ENCODE assay signal across 8 cellular contexts in the genomic region with DNA sequence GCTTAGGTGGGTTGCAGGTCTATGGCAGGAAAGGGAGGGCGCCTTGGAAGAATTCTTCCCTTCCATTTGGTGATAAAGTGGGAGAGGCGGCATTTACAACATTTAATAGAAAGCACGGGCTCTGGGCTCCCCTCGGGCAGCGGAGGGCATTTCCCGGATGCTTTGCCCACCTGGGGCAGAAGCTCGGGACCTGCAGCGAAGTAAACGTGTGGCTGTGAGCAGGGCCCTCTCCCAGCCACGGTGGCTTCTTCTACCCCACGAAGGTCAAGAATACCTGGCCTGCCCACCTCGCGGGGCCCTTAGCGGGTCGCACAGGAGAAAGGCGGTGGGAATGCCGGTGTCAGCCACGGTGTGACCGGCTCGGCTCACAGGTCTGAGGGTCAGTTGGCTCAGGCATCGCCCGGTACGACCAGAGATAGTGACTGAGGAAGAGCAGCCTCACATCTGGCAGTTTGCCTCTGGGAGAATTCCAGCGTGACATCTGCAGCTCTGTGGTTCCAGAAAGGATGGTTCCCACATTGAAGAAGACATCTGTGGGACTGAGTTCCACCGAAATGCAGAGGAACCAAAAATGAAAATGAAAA. TPM values are rescaled to one million over a fixed set of nuclear protein-coding genes. Genes with fewer than 3 reads are reported as not detected.
DNase-seq lines count a peak whose midpoint lies in the region; ATAC-seq lines count a peak whose summit lies in the region.

No MANE protein-coding gene starts in this region.

- peaks cover 13% of the 10 kb centered on the region for H3K4me1 ChIP-seq in iPS-18a (ENCODE audit: control insufficient read depth, low read depth, low read length)
- peaks cover 7 to 12% (median 11%) of the 10 kb centered on the region in 3 donors for H3K4me1 ChIP-seq in skeletal muscle tissue (ENCODE audit: control insufficient read depth in 3 of 3, insufficient read depth in 3 of 3, low read length in 3 of 3)

- H3K9ac ChIP-seq in iPS-18a (ENCODE audit: low read length), result peak overlapping the region; percentile 41
- H3K9ac ChIP-seq in skeletal muscle tissue (ENCODE audit: low read depth in 1 of 3, low read length in 3 of 3), result peak overlapping the region; percentile 62 to 73 (median 67)

- H3K36me3 ChIP-seq in iPS-18a (ENCODE audit: control insufficient read depth, low read depth, low read length), result peaks cover 3% of the 10 kb centered on the region
- H3K36me3 ChIP-seq in skeletal muscle tissue (ENCODE audit: control insufficient read depth in 3 of 3, insufficient read depth in 3 of 3, low read length in 3 of 3), result peaks cover 0 to 3% (median 0%) of the 10 kb centered on the region in 3 donors

- peak overlapping the region; percentile 60 for H3K27ac ChIP-seq in angular gyrus (ENCODE audit: low read depth, low read length)
- no peak overlapping the region for H3K27ac ChIP-seq in iPS-18a (ENCODE audit: low read length)
- peak overlapping the region; percentile 76 for H3K27ac ChIP-seq in skeletal muscle tissue (ENCODE audit: low read depth, low read length)

- DNase-seq in NCI-H146 (lab: John Stamatoyannopoulos, UW) (peak; percentile 24), NCI-H146 treated with DMSO at 0.1 percent for 48 hours (lab: John Stamatoyannopoulos, UW; ENCODE audit: unreplicated experiment) (no peak), NCI-H748 treated with DMSO at 0.1 percent for 48 hours (lab: John Stamatoyannopoulos, UW) (no peak)

- H3K4me3 ChIP-seq in iPS-18a (ENCODE audit: low read length) (peak overlapping the region; percentile 84), skeletal muscle tissue (ENCODE audit: low read length in 3 of 3) (peak overlapping the region; percentile 62 to 70 (median 70))

- ATAC-seq in HG03064 (IDR thresholded peaks at IDR 0.05; ENCODE audit: low read depth, unreplicated experiment) (peak; percentile 22), GM18858 (IDR thresholded peaks at IDR 0.05; ENCODE audit: unreplicated experiment) (no peak)

- H3K9me3 ChIP-seq in iPS-18a (ENCODE audit: control insufficient read depth, low read depth, low read length), result no peaks in the 10 kb centered on the region
- H3K9me3 ChIP-seq in skeletal muscle tissue (ENCODE audit: control insufficient read depth in 3 of 3, low read length in 3 of 3), result no peaks in the 10 kb centered on the region

- H3K27me3 ChIP-seq in iPS-18a (ENCODE audit: control insufficient read depth, insufficient read depth, low read length) (peaks cover 45% of the 10 kb centered on the region), skeletal muscle tissue (ENCODE audit: control insufficient read depth in 3 of 3, insufficient read depth in 3 of 3, low read length in 3 of 3) (peaks cover 15 to 26% (median 16%) of the 10 kb centered on the region in 3 donors)

RNA-seq across cellular contexts. Expression of a gene that starts 0.6 kb away (rescaled TPM):
- total RNA-seq in skeletal muscle tissue, result 1.6 TPM
